In genomic region chr10:6204341-6205191, GRCh38 we compare ENCODE assay signal across 8 cellular contexts. TPM values are rescaled to one million over a fixed set of nuclear protein-coding genes. Genes with fewer than 3 reads are reported as not detected.
A peak's percentile ranks its signal among the peaks of the same experiment; 100 is the strongest.
DNase-seq lines count a peak whose midpoint lies in the region; ATAC-seq and TF ChIP-seq lines count a peak whose summit lies in the region.

No MANE protein-coding gene starts in this region.

- no peaks in the 10 kb centered on the region for H3K27me3 Mint-ChIP-seq in activated B cell treated with CpG ODN at 0.5 μM for 24 hours

- H3K27ac Mint-ChIP-seq in activated B cell treated with CpG ODN at 0.5 μM for 24 hours, result peak overlapping the region; percentile 37

- peak; percentile 22 for DNase-seq in stimulated activated CD4-positive, alpha-beta T cell treated with anti-CD3 and anti-CD28 coated beads, Interleukin-15, amount 100 ng/mL, for 24 hours
- DNase-seq in stimulated activated CD4-positive, alpha-beta T cell treated with anti-CD3 and anti-CD28 coated beads, Interleukin-2, amount 100 ng/mL, for 48 hours, result no peak
- DNase-seq in activated B cell treated with CpG ODN at 0.5 μM for 24 hours (no peak), foreskin fibroblast (peak; percentile 82 to 89)

- ATAC-seq in activated B cell treated with CpG ODN at 0.5 μM for 24 hours (ENCODE audit: low read depth) (no peak), HG02840 (IDR thresholded peaks at IDR 0.05; ENCODE audit: low FRiP score, unreplicated experiment) (no peak), GM19324 (IDR thresholded peaks at IDR 0.05; ENCODE audit: low FRiP score, unreplicated experiment) (no peak), GM19328 (IDR thresholded peaks at IDR 0.05; ENCODE audit: unreplicated experiment) (no peak)

- peaks cover 3% of the 10 kb centered on the region for H3K36me3 ChIP-seq in neuron (ENCODE audit: insufficient read depth, low read length)

- H3K36me3 Mint-ChIP-seq in activated B cell treated with CpG ODN at 0.5 μM for 24 hours (ENCODE audit: low read depth), result peaks cover 9% of the 10 kb centered on the region

- H3K9me3 ChIP-seq in neuron (ENCODE audit: low read length), result no peaks in the 10 kb centered on the region

- intact Hi-C loops in activated B cell treated with CpG ODN at 0.5 μM for 24 hours (cut with micrococcal nuclease), result loop anchor here (5.0 kb wide), 1 partner anchor 117 kb away; the partner anchor contains the start of gene RBM17

- POLR2A ChIA-PET in activated B cell treated with CpG ODN at 0.5 μM for 24 hours (lab: Charles Lee), result interaction anchor here (0.5 to 6.8 kb wide), 10 partner anchors 8 to 195 kb away, joined by 3 to 245 read pairs (median 6); no protein-coding TSS in a partner anchor

- peaks cover 25% of the 10 kb centered on the region for H3K4me1 ChIP-seq in neuron (ENCODE audit: insufficient read depth, low read length)

- no peaks in the 10 kb centered on the region for H3K9me3 Mint-ChIP-seq in activated B cell treated with CpG ODN at 0.5 μM for 24 hours

- peaks cover 38% of the 10 kb centered on the region for H3K4me1 Mint-ChIP-seq in activated B cell treated with CpG ODN at 0.5 μM for 24 hours

- TF ChIP-seq CTCF in activated B cell treated with CpG ODN at 0.5 μM for 24 hours (IDR thresholded peaks at IDR 0.05) (no peak), foreskin fibroblast (IDR thresholded peaks at IDR 0.05; ENCODE audit: low read depth, low read length) (no peak)

- peak overlapping the region; percentile 97 for H3K4me3 Mint-ChIP-seq in activated B cell treated with CpG ODN at 0.5 μM for 24 hours

- CTCF ChIA-PET in activated B cell treated with CpG ODN at 0.5 μM for 24 hours (lab: Charles Lee), result interaction anchor here (1.2 to 7.8 kb wide), 5 partner anchors 52 to 201 kb away, joined by 3 to 295 read pairs (median 4); no protein-coding TSS in a partner anchor

- H3K4me3 ChIP-seq in foreskin fibroblast (ENCODE audit: low read depth in 1 of 2, low read length in 2 of 2) (peak overlapping the region; percentile 88 to 91), neuron (ENCODE audit: low read length) (peak overlapping the region; percentile 99)

- H3K27me3 ChIP-seq in neuron (ENCODE audit: insufficient read depth, low read length), result no peaks in the 10 kb centered on the region

- no peak overlapping the region for H2AFZ ChIP-seq in neuron (ENCODE audit: low read depth, low read length)

RNA-seq across cellular contexts. Expression of gene PFKFB3, which starts 1.8 kb away (rescaled TPM):
- total RNA-seq in activated B cell treated with CpG ODN at 0.5 μM for 24 hours, result 96.7 and 105 TPM in 2 replicates

Comparison
In these comparisons a context has a peak if more than half of its experiments do, and no peak if none do; other contexts are left out.
1. DNase-seq: peak in stimulated activated CD4-positive, alpha-beta T cell treated with anti-CD3 and anti-CD28 coated beads, Interleukin-15, amount 100 ng/mL, for 24 hours (single experiment) and foreskin fibroblast (2 of 2); none in stimulated activated CD4-positive, alpha-beta T cell treated with anti-CD3 and anti-CD28 coated beads, Interleukin-2, amount 100 ng/mL, for 48 hours (0 of 2) and activated B cell treated with CpG ODN at 0.5 μM for 24 hours (single experiment).